In genomic region chr1:92380867-92381266, GRCh38 we compare ENCODE assay signal across 30 cellular contexts.
"Had no signal": no experiment of that assay in that cellular context is flagged by ENCODE, and none has a peak within 500 bp of the region (broad histone marks: within the 10 kb centered on the region; RNA-seq: fewer than 3 reads in every experiment).

No MANE protein-coding gene starts in this region.

- H3K27ac ChIP-seq: cardiac muscle cell, KMS-11, SK-N-MC, VCaP had no signal

- FAIRE-seq: astrocyte had no signal

- DNase-seq: activated CD4-positive, alpha-beta memory T cell treated with anti-CD3 and anti-CD28 coated beads, Interleukin-2, amount 10 ng/mL, durations not matched to agents 7 days and 5 days; activated CD4-positive, alpha-beta T cell treated with anti-CD3 and anti-CD28 coated beads, Interleukin-2, amount 10 ng/mL, durations not matched to agents 7 days and 5 days; activated CD4-positive, CD25-positive, alpha-beta regulatory T cell; activated CD8-positive, alpha-beta memory T cell treated with anti-CD3 and anti-CD28 coated beads, Interleukin-2, amount 50 U/mL, for 48 hours; activated naive CD8-positive, alpha-beta T cell treated with anti-CD3 and anti-CD28 coated beads, Interleukin-2, amount 50 U/mL, for 24 hours; activated T-cell treated with anti-CD3 and anti-CD28 coated beads, Interleukin-2, amount 50 U/mL, for 1 hour; amygdala; NCI-H1092; NCI-H1417 treated with DMSO at 0.1 percent for 48 hours; NCI-H1694; NCI-H2029; NCI-H2107; NCI-H2171 treated with DMSO at 0.1 percent for 48 hours; NCI-H345; NCI-H510A treated with DMSO at 0.1 percent for 48 hours; NCI-H69; NK-92 treated with Interleukin-12 subunit alpha and Interleukin-12 subunit beta, amount 100 ng/mL, for 24 hours; OCI-M1; RPMI8226; T-cell; T-helper 2 cell; T1000 had no signal

- ATAC-seq: activated naive CD4-positive, alpha-beta T cell treated with anti-CD3 and anti-CD28 coated beads, Interleukin-2, amount 50 U/mL, for 72 hours; activated naive CD8-positive, alpha-beta T cell treated with anti-CD3 and anti-CD28 coated beads, Interleukin-2, amount 50 U/mL, for 24 hours; Panc1; Right ventricle myocardium inferior; T-cell had no signal

- H3K4me3 ChIP-seq: cardiac muscle cell, SK-N-MC had no signal
